ENCODE assay signal across 28 cellular contexts in genomic region chr13:59874973-59875372, GRCh38.
"Had no signal": no experiment of that assay in that cellular context is flagged by ENCODE, and none has a peak within 500 bp of the region (broad histone marks: within the 10 kb centered on the region; RNA-seq: fewer than 3 reads in every experiment).

No MANE protein-coding gene starts in this region.

- H3K4me2 ChIP-seq: neural progenitor cell had no signal

- H3K4me3 ChIP-seq: neural progenitor cell, ovary, psoas muscle, right lobe of liver, sigmoid colon, stomach, thoracic aorta, thyroid gland, tibial nerve, upper lobe of left lung, vagina had no signal

- H3K79me2 ChIP-seq: parathyroid adenoma had no signal

- H3K4me1 ChIP-seq: neural progenitor cell, parathyroid adenoma, psoas muscle, right lobe of liver, sigmoid colon, thyroid gland, tibial nerve, upper lobe of left lung, vagina had no signal

- H3K9ac ChIP-seq: neural progenitor cell, parathyroid adenoma had no signal

- ATAC-seq: psoas muscle; right cardiac atrium; right lobe of liver; stimulated activated effector memory CD8-positive, alpha-beta T cell treated with anti-CD3 and anti-CD28 coated beads, Interleukin-12 subunit alpha, Interleukin-12 subunit beta, amount 100 ng/mL, for 72 hours; stimulated activated naive B cell treated with anti-CD40 and anti-IgM and Interleukin-4, amounts not matched to agents 10 μg/mL and 1 μg/mL and 100 μg/mL, for 72 hours had no signal

- H3K27me3 ChIP-seq: neural progenitor cell, ovary, right lobe of liver, sigmoid colon, stomach, thyroid gland, tibial nerve, upper lobe of left lung, vagina had no signal

- DNase-seq: occipital lobe; ovary; posterior cingulate gyrus; psoas muscle; right cardiac atrium; right lobe of liver; sigmoid colon; small intestine; stimulated activated CD4-positive, alpha-beta T cell treated with anti-CD3 and anti-CD28 coated beads, Interleukin-15, amount 100 ng/mL, for 24 hours; stimulated activated CD4-positive, alpha-beta T cell treated with anti-CD3 and anti-CD28 coated beads, Interleukin-2, amount 100 ng/mL, for 24 hours; stimulated activated CD4-positive, alpha-beta T cell treated with anti-CD3 and anti-CD28 coated beads, Interleukin-2, amount 100 ng/mL, for 48 hours; stimulated activated CD4-positive, alpha-beta T cell treated with anti-CD3 and anti-CD28 coated beads, Interleukin-4, amount 100 ng/mL, for 24 hours; stimulated activated naive B cell treated with anti-CD40 and anti-IgM and Interleukin-4, amounts not matched to agents 10 μg/mL and 1 μg/mL and 100 μg/mL, for 72 hours; stimulated activated naive CD4-positive, alpha-beta T cell treated with Interleukin-2 at 50 U/mL for 16 hours; stomach; thyroid gland; trophoblast cell; upper lobe of left lung had no signal

- FAIRE-seq: small intestine, urothelium cell line had no signal

- H3K9me3 Mint-ChIP-seq: nephron; neural progenitor cell; stimulated activated effector memory CD8-positive, alpha-beta T cell treated with anti-CD3 and anti-CD28 coated beads, Interleukin-12 subunit alpha, Interleukin-12 subunit beta, amount 100 ng/mL, for 72 hours; stimulated activated naive B cell treated with anti-CD40 and anti-IgM and Interleukin-4, amounts not matched to agents 10 μg/mL and 1 μg/mL and 100 μg/mL, for 72 hours; stimulated activated naive CD8-positive, alpha-beta T cell treated with anti-CD3 and anti-CD28 coated beads, Interleukin-15, Interleukin-2, amounts not matched to agents 100 ng/mL and 50 ng/mL, for 24 hours had no signal

- H3K36me3 ChIP-seq: ovary, right lobe of liver, sigmoid colon, stomach, thoracic aorta, thyroid gland, tibial nerve, upper lobe of left lung, vagina had no signal

- H3K9me3 ChIP-seq: ovary, psoas muscle, right lobe of liver, sigmoid colon, stomach, thoracic aorta, thyroid gland, tibial nerve, upper lobe of left lung, vagina had no signal

- H3K27ac ChIP-seq: neural progenitor cell, ovary, parathyroid adenoma, psoas muscle, right lobe of liver, sigmoid colon, stomach, thoracic aorta, thyroid gland, tibial nerve, upper lobe of left lung, vagina had no signal

- H3K27ac Mint-ChIP-seq: nephron; neural progenitor cell; progenitor cell of endocrine pancreas; stimulated activated effector memory CD8-positive, alpha-beta T cell treated with anti-CD3 and anti-CD28 coated beads, Interleukin-12 subunit alpha, Interleukin-12 subunit beta, amount 100 ng/mL, for 72 hours; stimulated activated naive B cell treated with anti-CD40 and anti-IgM and Interleukin-4, amounts not matched to agents 10 μg/mL and 1 μg/mL and 100 μg/mL, for 72 hours; stimulated activated naive CD8-positive, alpha-beta T cell treated with anti-CD3 and anti-CD28 coated beads, Interleukin-15, Interleukin-2, amounts not matched to agents 100 ng/mL and 50 ng/mL, for 24 hours had no signal

- H2AFZ ChIP-seq: neural progenitor cell, parathyroid adenoma had no signal

- H3K36me3 Mint-ChIP-seq: neural progenitor cell; stimulated activated effector memory CD8-positive, alpha-beta T cell treated with anti-CD3 and anti-CD28 coated beads, Interleukin-12 subunit alpha, Interleukin-12 subunit beta, amount 100 ng/mL, for 72 hours; stimulated activated naive B cell treated with anti-CD40 and anti-IgM and Interleukin-4, amounts not matched to agents 10 μg/mL and 1 μg/mL and 100 μg/mL, for 72 hours had no signal
